1 cellular context compared by ENCODE assay signal in the genomic region with DNA sequence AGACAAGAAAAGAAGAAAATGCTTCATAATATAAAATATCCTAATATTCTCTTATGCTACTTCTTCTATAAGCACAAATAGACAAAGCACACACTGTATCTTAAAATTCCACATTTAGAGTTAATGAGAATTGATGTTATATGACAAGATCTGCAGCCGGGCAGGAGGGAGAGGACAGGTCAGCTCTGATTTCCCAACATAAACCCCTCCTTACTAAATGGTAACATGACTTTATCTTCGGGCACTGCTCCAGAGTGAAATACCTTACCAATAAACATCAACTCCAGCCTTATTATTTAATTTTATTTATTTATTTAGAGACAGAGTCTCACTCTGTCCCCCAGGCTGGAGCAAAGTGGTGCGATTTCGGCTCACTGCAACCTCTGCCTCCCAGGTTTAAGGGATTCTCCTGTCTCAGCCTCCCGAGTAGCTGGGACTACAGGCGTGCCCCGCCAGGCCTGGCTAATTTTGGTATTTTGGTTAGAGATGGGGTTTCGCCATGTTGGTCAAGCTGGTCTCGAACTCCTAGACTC.
TF ChIP-seq lines count a peak whose summit lies in the region.

No MANE protein-coding gene starts in this region.

TF ChIP-seq in HepG2, 621 proteins besides CTCF, POLR2A, EP300 and RAD21:
- TF ChIP-seq SAP130 (CRISPR knock-in tag; IDR thresholded peaks at IDR 0.05; ENCODE audit: low read depth), result peak; percentile 21; the same call in 1 of the 2 replicates
- TF ChIP-seq, protein P1, sequence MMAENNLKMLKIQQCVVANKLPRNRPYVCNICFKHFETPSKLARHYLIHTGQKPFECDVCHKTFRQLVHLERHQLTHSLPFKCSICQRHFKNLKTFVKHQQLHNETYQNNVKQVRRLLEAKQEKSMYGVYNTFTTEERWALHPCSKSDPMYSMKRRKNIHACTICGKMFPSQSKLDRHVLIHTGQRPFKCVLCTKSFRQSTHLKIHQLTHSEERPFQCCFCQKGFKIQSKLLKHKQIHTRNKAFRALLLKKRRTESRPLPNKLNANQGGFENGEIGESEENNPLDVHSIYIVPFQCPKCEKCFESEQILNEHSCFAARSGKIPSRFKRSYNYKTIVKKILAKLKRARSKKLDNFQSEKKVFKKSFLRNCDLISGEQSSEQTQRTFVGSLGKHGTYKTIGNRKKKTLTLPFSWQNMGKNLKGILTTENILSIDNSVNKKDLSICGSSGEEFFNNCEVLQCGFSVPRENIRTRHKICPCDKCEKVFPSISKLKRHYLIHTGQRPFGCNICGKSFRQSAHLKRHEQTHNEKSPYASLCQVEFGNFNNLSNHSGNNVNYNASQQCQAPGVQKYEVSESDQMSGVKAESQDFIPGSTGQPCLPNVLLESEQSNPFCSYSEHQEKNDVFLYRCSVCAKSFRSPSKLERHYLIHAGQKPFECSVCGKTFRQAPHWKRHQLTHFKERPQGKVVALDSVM (CRISPR knock-in tag; IDR thresholded peaks at IDR 0.05), result no peak
